ENCODE assay signal across 20 cellular contexts in the genomic region with DNA sequence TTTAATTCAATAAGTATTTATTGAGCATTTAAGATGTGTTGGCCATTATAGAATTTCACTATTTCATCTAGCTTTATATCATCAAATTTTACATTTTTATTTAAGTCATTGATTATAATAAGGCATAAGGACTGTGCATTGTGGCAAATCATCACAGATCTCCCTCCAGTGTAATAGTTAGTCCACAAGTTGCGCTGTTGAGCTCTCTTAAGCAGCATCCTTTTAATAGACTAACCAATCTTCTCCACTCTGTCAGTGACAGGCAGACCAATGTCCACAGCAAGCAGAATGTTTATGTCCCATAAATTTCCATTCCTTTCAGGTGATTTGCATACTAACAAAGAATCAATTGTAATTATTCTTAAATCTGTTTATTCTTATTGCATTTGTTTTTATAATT.
DNase-seq lines count a peak whose midpoint lies in the region; ATAC-seq and TF ChIP-seq lines count a peak whose summit lies in the region.
"Had no signal": no experiment of that assay in that cellular context is flagged by ENCODE, and none has a peak within 500 bp of the region (broad histone marks: within the 10 kb centered on the region; RNA-seq: fewer than 3 reads in every experiment).

No MANE protein-coding gene starts in this region.

- peak; percentile 18; the same call in 1 of the 2 replicates for TF ChIP-seq RAD21 in SK-N-SH (IDR thresholded peaks at IDR 0.05; ENCODE audit: low read length)

- no peaks in the 10 kb centered on the region for H3K4me1 ChIP-seq in SK-N-SH (ENCODE audit: control insufficient read depth in 1 of 2, insufficient read depth in 2 of 2, low read depth in 1 of 2, low read length in 1 of 2)
- H3K4me1 ChIP-seq: left ventricle myocardium inferior, pancreas, testis had no signal

- no peak overlapping the region for H3K9ac ChIP-seq in SK-N-SH

- no peak overlapping the region for H3K4me3 ChIP-seq in SK-N-SH (ENCODE audit: low read depth in 2 of 2, low read length in 1 of 2)
- H3K4me3 ChIP-seq: left ventricle myocardium inferior, pancreas, testis had no signal

- DNase-seq in NCI-H526 (lab: John Stamatoyannopoulos, UW) (peak; percentile 36 to 53), NCI-H526 treated with DMSO at 0.1 percent for 48 hours (lab: John Stamatoyannopoulos, UW) (no peak), HT-29 (ENCODE audit: low spot score) (peak; percentile 50), SK-N-SH (peak; percentile 4), renal cortical epithelial cell (ENCODE audit: low read depth) (peak; percentile 4), hepatic stellate cell (ENCODE audit: low spot score) (no peak)
- DNase-seq: activated CD4-positive, alpha-beta T cell treated with anti-CD3 and anti-CD28 coated beads for 48 hours; DMS153; HCEC 1CT; head of caudate nucleus; left ventricle myocardium inferior; natural killer cell; NCI-H187; pancreas; T-cell; testis had no signal

- H3F3A ChIP-seq in SK-N-SH (replicated peaks; ENCODE audit: insufficient read depth) = no peaks in the 10 kb centered on the region

- no peaks in the 10 kb centered on the region for H3K27me3 ChIP-seq in SK-N-SH (ENCODE audit: insufficient read depth)
- H3K27me3 ChIP-seq: testis had no signal

- H3K4me2 ChIP-seq in SK-N-SH = no peak overlapping the region

- no peak for TF ChIP-seq CTCF in SK-N-SH (IDR thresholded peaks at IDR 0.05)

- H3K36me3 ChIP-seq in SK-N-SH (replicated peaks in 1 of 2; ENCODE audit: control insufficient read depth in 1 of 2, insufficient read depth in 2 of 2, low read length in 1 of 2) = no peaks in the 10 kb centered on the region
- H3K36me3 ChIP-seq: left ventricle myocardium inferior, pancreas had no signal

- ATAC-seq in GM18868 (IDR thresholded peaks at IDR 0.05; ENCODE audit: unreplicated experiment) (no peak), HG02938 (IDR thresholded peaks at IDR 0.05; ENCODE audit: unreplicated experiment) (no peak)
- ATAC-seq: activated T-helper 17 cell treated with anti-CD3 and anti-CD28 coated beads, Interleukin-2, amount 50 U/mL, for 72 hours; natural killer cell; pancreas; stimulated activated memory B cell treated with anti-CD40 and anti-IgM and Interleukin-4, amounts not matched to agents 10 μg/mL and 1 μg/mL and 100 μg/mL, for 72 hours; T-cell had no signal

- H3K79me2 ChIP-seq in SK-N-SH (ENCODE audit: insufficient read depth) = no peaks in the 10 kb centered on the region

- H3K9me3 ChIP-seq in SK-N-SH = no peaks in the 10 kb centered on the region
- H3K9me3 ChIP-seq: pancreas, testis had no signal

- no peaks in the 10 kb centered on the region for H4K20me1 ChIP-seq in SK-N-SH (ENCODE audit: insufficient read depth)

- POLR2A ChIA-PET in SK-N-SH (lab: Yijun Ruan, JAX) = no interaction called here

- TF ChIP-seq EP300 in SK-N-SH (IDR thresholded peaks at IDR 0.05; ENCODE audit: borderline replicate concordance in 1 of 2, low read depth in 1 of 2, low read length in 1 of 2) = no peak

- H2AFZ ChIP-seq in SK-N-SH (ENCODE audit: low read depth) = no peak overlapping the region

- CTCF ChIA-PET in SK-N-SH (lab: Yijun Ruan, JAX) = interaction anchor here (0.9 to 1.4 kb wide), 2 partner anchors 24 to 45 kb away, joined by 3 read pairs; no protein-coding TSS in a partner anchor

- no peak overlapping the region for H3K27ac ChIP-seq in SK-N-SH (ENCODE audit: low read depth in 2 of 2, low read length in 1 of 2)
- H3K27ac ChIP-seq: left ventricle myocardium inferior, pancreas, testis had no signal

- 75% methylated on average over 1 of the region's 1 CpG for WGBS in SK-N-SH (ENCODE audit: low lambda C conversion rate)

- H3K9me2 ChIP-seq in SK-N-SH = no peaks in the 10 kb centered on the region

TF ChIP-seq in SK-N-SH, 30 proteins besides CTCF, POLR2A, EP300 and RAD21:
- TF ChIP-seq RCOR1 (IDR thresholded peaks at IDR 0.05; ENCODE audit: low read length) (no peak), TAF1 (IDR thresholded peaks at IDR 0.05; ENCODE audit: borderline replicate concordance, low read depth, low read length) (no peak), RFX5 (IDR thresholded peaks at IDR 0.05; ENCODE audit: low read length) (no peak), NRF1 (IDR thresholded peaks at IDR 0.05; ENCODE audit: low read depth, low read length) (no peak), ELF1 (IDR thresholded peaks at IDR 0.05) (no peak), SMC3 (IDR thresholded peaks at IDR 0.05; ENCODE audit: low read depth, low read length) (no peak), JUND (IDR thresholded peaks at IDR 0.05) (no peak), POLR2AphosphoS5 (IDR thresholded peaks at IDR 0.05; ENCODE audit: low read depth, low read length) (no peak), NFIC (IDR thresholded peaks at IDR 0.05; ENCODE audit: borderline replicate concordance) (no peak), YY1 (IDR thresholded peaks at IDR 0.05; ENCODE audit: low read depth) (no peak), REST (IDR thresholded peaks at IDR 0.05; ENCODE audit: low read depth, low read length) (no peak)
- TF ChIP-seq, protein P1, sequence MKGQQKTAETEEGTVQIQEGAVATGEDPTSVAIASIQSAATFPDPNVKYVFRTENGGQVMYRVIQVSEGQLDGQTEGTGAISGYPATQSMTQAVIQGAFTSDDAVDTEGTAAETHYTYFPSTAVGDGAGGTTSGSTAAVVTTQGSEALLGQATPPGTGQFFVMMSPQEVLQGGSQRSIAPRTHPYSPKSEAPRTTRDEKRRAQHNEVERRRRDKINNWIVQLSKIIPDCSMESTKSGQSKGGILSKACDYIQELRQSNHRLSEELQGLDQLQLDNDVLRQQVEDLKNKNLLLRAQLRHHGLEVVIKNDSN (IDR thresholded peaks at IDR 0.05; ENCODE audit: borderline replicate concordance, low read depth) = no peak

Comparison
In these comparisons a context has a peak if more than half of its experiments do, and no peak if none do; other contexts are left out.
1. DNase-seq: peak in NCI-H526 (2 of 2), HT-29 (single experiment), SK-N-SH (single experiment) and renal cortical epithelial cell (single experiment); none in NCI-H526 treated with DMSO at 0.1 percent for 48 hours (single experiment) and hepatic stellate cell (single experiment).